In the genomic region with DNA sequence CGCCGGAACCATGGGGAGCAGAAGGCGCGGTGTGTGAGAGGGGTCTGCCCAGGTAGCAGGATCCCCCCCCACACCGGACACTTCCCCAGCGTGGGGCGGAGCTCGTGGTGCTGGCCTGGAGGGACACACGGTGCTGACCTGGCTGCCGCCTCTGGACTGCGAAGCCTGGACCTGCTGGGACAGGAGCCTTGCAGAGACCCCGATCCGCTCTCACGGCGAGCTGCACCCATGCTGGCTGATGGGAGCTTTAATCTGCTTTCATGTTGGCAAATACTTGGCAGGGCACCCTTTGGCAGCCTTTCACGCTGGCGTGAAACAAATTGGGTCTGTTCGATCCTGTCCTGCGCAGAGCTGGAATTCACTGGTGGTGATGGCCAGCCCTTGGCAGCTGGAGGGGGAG, we compare ENCODE assay signal across 34 cellular contexts. TPM values are rescaled to one million over a fixed set of nuclear protein-coding genes. Genes with fewer than 3 reads are reported as not detected.
DNase-seq lines count a peak whose midpoint lies in the region; ATAC-seq and TF ChIP-seq lines count a peak whose summit lies in the region.
"Had no signal": no experiment of that assay in that cellular context is flagged by ENCODE, and none has a peak within 500 bp of the region (broad histone marks: within the 10 kb centered on the region; RNA-seq: fewer than 3 reads in every experiment).

No MANE protein-coding gene starts in this region.

- no peak for ATAC-seq in psoas muscle
- no peak for ATAC-seq in HG03432 (IDR thresholded peaks at IDR 0.05; ENCODE audit: unreplicated experiment)
- ATAC-seq: activated CD4-positive, alpha-beta T cell treated with anti-CD3 and anti-CD28 coated beads for 36 hours; activated CD8-positive, alpha-beta T cell treated with anti-CD3 and anti-CD28 coated beads, Interleukin-2, amount 10 ng/mL, durations not matched to agents 7 days and 5 days; HCT116; lower lobe of right lung; mucosa of descending colon; sciatic nerve had no signal

- no peak overlapping the region for H3K4me3 ChIP-seq in BLaER1 treated with 17β-estradiol and CSF1 and Interleukin-3, amounts not matched to agents 10 nM and 100 nM
- H3K4me3 ChIP-seq in psoas muscle (no peak overlapping the region), suprapubic skin (no peak overlapping the region)
- H3K4me3 ChIP-seq: colonic mucosa, lower lobe of right lung, mucosa of descending colon, Peyer's patch, SJSA1, stomach, tibial nerve had no signal

- peak overlapping the region in 10 of 11 experiments; percentile 17 to 100 (median 93); a peak in 18 of 22 replicates for H3K4me2 ChIP-seq in BLaER1 treated with 17β-estradiol and CSF1 and Interleukin-3, amounts not matched to agents 10 nM and 100 nM

- intact Hi-C loops in psoas muscle (cut with DNase I): no loop called here

- no peaks in the 10 kb centered on the region for H3K9me3 ChIP-seq in BLaER1 treated with 17β-estradiol and CSF1 and Interleukin-3, amounts not matched to agents 10 nM and 100 nM (replicated peaks in 1 of 11)
- H3K9me3 ChIP-seq in psoas muscle (no peaks in the 10 kb centered on the region), suprapubic skin (no peaks in the 10 kb centered on the region)
- H3K9me3 ChIP-seq: Caco-2, colonic mucosa, lower lobe of right lung, mucosa of descending colon, Peyer's patch, SJSA1, stomach, tibial nerve had no signal

- no peak for TF ChIP-seq EP300 in suprapubic skin (IDR thresholded peaks at IDR 0.05)

- WGBS in psoas muscle, 3 donors: 30 to 46% (median 41%) methylated on average over 19 of the region's 19 CpGs
- WGBS in suprapubic skin: 43% methylated on average over 18 of the region's 19 CpGs

- no peak for TF ChIP-seq CTCF in psoas muscle (IDR thresholded peaks at IDR 0.05)
- no peak for TF ChIP-seq CTCF in GM20000 (IDR thresholded peaks at IDR 0.05; ENCODE audit: extremely low read depth, missing control alignments)
- TF ChIP-seq CTCF in suprapubic skin (IDR thresholded peaks at IDR 0.05): no peak

- H3K27ac ChIP-seq in BLaER1 treated with 17β-estradiol and CSF1 and Interleukin-3, amounts not matched to agents 10 nM and 100 nM: peak overlapping the region in 2 of 11 experiments; percentile 23 to 24; a peak in 1 of 22 replicates
- H3K27ac ChIP-seq in psoas muscle: no peak overlapping the region
- H3K27ac ChIP-seq in suprapubic skin: no peak overlapping the region
- H3K27ac ChIP-seq: colonic mucosa, lower lobe of right lung, Peyer's patch, SJSA1, stomach, tibial nerve, VCaP had no signal

- peaks cover 12 to 99% (median 85%) of the 10 kb centered on the region in 10 experiments for H3K4me1 ChIP-seq in BLaER1 treated with 17β-estradiol and CSF1 and Interleukin-3, amounts not matched to agents 10 nM and 100 nM
- H3K4me1 ChIP-seq in psoas muscle: no peaks in the 10 kb centered on the region
- H3K4me1 ChIP-seq in suprapubic skin: peaks cover 19% of the 10 kb centered on the region
- H3K4me1 ChIP-seq: Caco-2, colonic mucosa, Peyer's patch, SJSA1 had no signal

- H3K9ac ChIP-seq in BLaER1 treated with 17β-estradiol and CSF1 and Interleukin-3, amounts not matched to agents 10 nM and 100 nM: peak overlapping the region in 3 of 11 experiments; percentile 2 to 49 (median 40); a peak in 3 of 22 replicates

- DNase-seq in anterior cingulate cortex (lab: John Stamatoyannopoulos, UW): peak in 41 of 58 donors; percentile 5 to 62 (median 29)
- DNase-seq in inferior parietal cortex (ENCODE audit: extremely low spot score): peak; percentile 23
- DNase-seq in psoas muscle: peak; percentile 12 to 51
- DNase-seq in GM20000 (ENCODE audit: low spot score): no peak
- DNase-seq in suprapubic skin (ENCODE audit: low spot score in 2 of 2): no peak
- DNase-seq: activated CD4-positive, alpha-beta T cell treated with anti-CD3 and anti-CD28 coated beads for 36 hours; activated CD8-positive, alpha-beta T cell treated with anti-CD3 and anti-CD28 coated beads, Interleukin-2, amount 10 ng/mL, durations not matched to agents 7 days and 5 days; activated naive CD4-positive, alpha-beta T cell treated with anti-CD3 and anti-CD28 coated beads for 36 hours; Caco-2; colonic mucosa; DMS79; erythroblast; GDM1; islet precursor cell; lower lobe of right lung; NCI-H146; NCI-H446; NCI-H774; Peyer's patch; stimulated activated CD4-positive, alpha-beta T cell treated with anti-CD3 and anti-CD28 coated beads, Interleukin-12 subunit alpha, Interleukin-12 subunit beta, amount 100 ng/mL, for 4 hours; stimulated activated CD4-positive, alpha-beta T cell treated with anti-CD3 and anti-CD28 coated beads, Interleukin-2, amount 100 ng/mL, for 48 hours; stomach; T-helper 9 cell had no signal

- peaks cover 0 to 100% (median 86%) of the 10 kb centered on the region in 11 experiments; a peak in 18 of 22 replicates for H4K20me1 ChIP-seq in BLaER1 treated with 17β-estradiol and CSF1 and Interleukin-3, amounts not matched to agents 10 nM and 100 nM

- H3K36me3 ChIP-seq in BLaER1 treated with 17β-estradiol and CSF1 and Interleukin-3, amounts not matched to agents 10 nM and 100 nM: peaks cover 0 to 13% (median 0%) of the 10 kb centered on the region in 11 experiments; a peak in 2 of 22 replicates
- H3K36me3 ChIP-seq in psoas muscle (ENCODE audit: insufficient read depth in 1 of 2, low read depth in 1 of 2) (no peaks in the 10 kb centered on the region), suprapubic skin (no peaks in the 10 kb centered on the region)
- H3K36me3 ChIP-seq: colonic mucosa, lower lobe of right lung, Peyer's patch, SJSA1, stomach, tibial nerve had no signal

- no peak for TF ChIP-seq POLR2A in suprapubic skin (IDR thresholded peaks at IDR 0.05)

- peaks cover 0 to 60% (median 14%) of the 10 kb centered on the region in 11 experiments; a peak in 16 of 22 replicates for H3K27me3 ChIP-seq in BLaER1 treated with 17β-estradiol and CSF1 and Interleukin-3, amounts not matched to agents 10 nM and 100 nM
- H3K27me3 ChIP-seq in psoas muscle (ENCODE audit: insufficient read depth in 3 of 3, low read length in 2 of 3) (peaks cover 0 to 33% (median 4%) of the 10 kb centered on the region in 3 donors), suprapubic skin (peaks cover 17% of the 10 kb centered on the region)
- H3K27me3 ChIP-seq: Peyer's patch had no signal

RNA-seq across cellular contexts. Expression of a gene that starts 7.4 kb away (rescaled TPM):
- total RNA-seq in psoas muscle (under 1 TPM in 3 of 4 donors, not detected in 1; 0.59 to 0.96 (median 0.83) TPM), suprapubic skin (10 to 100 TPM in 2 of 4 donors, 1 to 10 TPM in 2; 7.9 to 13.0 (median 10.6) TPM)
- polyA plus RNA-seq in psoas muscle: under 1 TPM; 0.08 to 0.68 (median 0.35) TPM
- total RNA-seq: osteocyte had no signal
- polyA plus RNA-seq: CD14-positive monocyte, IgD-negative memory B cell had no signal

Comparison
In these comparisons a context has a peak if more than half of its experiments do, and no peak if none do; other contexts are left out.
1. DNase-seq: peak in anterior cingulate cortex (41 of 58), inferior parietal cortex (single experiment) and psoas muscle (2 of 2); none in GM20000 (single experiment) and suprapubic skin (0 of 2).
2. RNA of a gene that starts 7.4 kb away (total RNA-seq): 7.9 to 13.0 TPM in suprapubic skin; 0.59 to 0.96 TPM in psoas muscle; every median in the first group is over 4 times any median in the second.